27 cellular contexts compared by ENCODE assay signal in the genomic region with DNA sequence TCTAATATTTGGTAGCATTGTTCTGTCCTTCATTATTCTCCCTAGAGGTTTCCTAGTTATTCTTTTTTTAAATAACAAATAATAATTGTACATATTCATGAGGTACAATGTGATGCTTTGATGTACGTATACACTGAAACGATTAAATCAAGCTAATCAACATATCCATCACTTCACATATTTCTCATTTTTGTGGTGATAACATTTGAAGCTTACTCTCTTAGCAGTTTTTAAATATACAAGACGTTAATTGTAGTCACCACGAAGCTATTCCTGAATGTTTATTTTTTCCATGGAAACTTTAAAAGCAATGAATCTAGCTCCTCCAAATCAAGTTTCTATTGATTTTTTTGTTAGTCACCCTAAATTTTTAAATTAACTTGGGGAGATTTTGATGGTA.
"Had no signal": no experiment of that assay in that cellular context is flagged by ENCODE, and none has a peak within 500 bp of the region (broad histone marks: within the 10 kb centered on the region; RNA-seq: fewer than 3 reads in every experiment).

No MANE protein-coding gene starts in this region.

- H3K9me3 ChIP-seq: Peyer's patch, SJCRH30, SK-N-SH had no signal

- H3K9ac ChIP-seq: SK-N-SH had no signal

- H3K4me2 ChIP-seq: SK-N-SH had no signal

- H3K4me1 Mint-ChIP-seq: activated CD4-positive, alpha-beta T cell treated with anti-CD3 and anti-CD28 coated beads, Interleukin-2, amount 10 ng/mL, durations not matched to agents 24 days and 14 days; activated naive CD8-positive, alpha-beta T cell treated with anti-CD3 and anti-CD28 coated beads, Interleukin-2, amount 50 U/mL, for 24 hours had no signal

- H3K4me3 ChIP-seq: cardiac muscle cell, Peyer's patch, SJCRH30 had no signal

- DNase-seq: activated B cell treated with CpG ODN at 0.5 μM for 24 hours; activated CD4-positive, alpha-beta T cell treated with anti-CD3 and anti-CD28 coated beads for 1 hour; activated CD4-positive, alpha-beta T cell treated with anti-CD3 and anti-CD28 coated beads, Interleukin-2, amount 10 ng/mL, durations not matched to agents 24 days and 14 days; activated CD4-positive, alpha-beta T cell treated with anti-CD3 and anti-CD28 coated beads, Interleukin-2, amount 50 U/mL, for 48 hours; activated CD8-positive, alpha-beta memory T cell treated with anti-CD3 and anti-CD28 coated beads for 24 hours; activated effector memory CD4-positive, alpha-beta T cell treated with anti-CD3 and anti-CD28 coated beads, Interleukin-2, amount 50 U/mL, for 16 hours; activated naive CD4-positive, alpha-beta T cell treated with Interleukin-2 at 50 U/mL for 16 hours; activated naive CD8-positive, alpha-beta T cell treated with anti-CD3 and anti-CD28 coated beads, Interleukin-2, amount 50 U/mL, for 24 hours; activated T-cell treated with anti-CD3 and anti-CD28 coated beads, Interleukin-2, amount 50 U/mL, for 4 hours; amygdala; brain microvascular endothelial cell; KG1; MV-4-11; NCI-H1105; NCI-H1436; NCI-H1694 treated with DMSO at 0.1 percent for 48 hours; NCI-H2029 treated with DMSO at 0.1 percent for 48 hours; NCI-H510A treated with DMSO at 0.1 percent for 48 hours; NCI-H69; NK-92 treated with Interleukin-12 subunit alpha and Interleukin-12 subunit beta, amount 100 ng/mL, for 24 hours; Peyer's patch; Right ventricle myocardium superior; SJCRH30; SK-N-SH had no signal

- H3K4me3 Mint-ChIP-seq: activated B cell treated with CpG ODN at 0.5 μM for 24 hours; activated CD4-positive, alpha-beta T cell treated with anti-CD3 and anti-CD28 coated beads, Interleukin-2, amount 10 ng/mL, durations not matched to agents 24 days and 14 days; activated naive CD8-positive, alpha-beta T cell treated with anti-CD3 and anti-CD28 coated beads, Interleukin-2, amount 50 U/mL, for 24 hours; activated T-cell treated with anti-CD3 and anti-CD28 coated beads, Interleukin-2, amount 50 U/mL, for 4 hours had no signal

- H3K27me3 ChIP-seq: brain microvascular endothelial cell, Peyer's patch had no signal

- H3K36me3 Mint-ChIP-seq: activated naive CD4-positive, alpha-beta T cell treated with anti-CD3 and anti-CD28 coated beads, Interleukin-2, amount 50 U/mL, for 72 hours had no signal

- ATAC-seq: activated naive CD4-positive, alpha-beta T cell treated with anti-CD3 and anti-CD28 coated beads, Interleukin-2, amount 50 U/mL, for 72 hours; activated naive CD8-positive, alpha-beta T cell treated with anti-CD3 and anti-CD28 coated beads, Interleukin-2, amount 50 U/mL, for 24 hours; activated T-cell treated with anti-CD3 and anti-CD28 coated beads, Interleukin-2, amount 50 U/mL, for 4 hours had no signal

- H3K9me3 Mint-ChIP-seq: activated B cell treated with CpG ODN at 0.5 μM for 24 hours; activated CD4-positive, alpha-beta T cell treated with anti-CD3 and anti-CD28 coated beads, Interleukin-2, amount 10 ng/mL, durations not matched to agents 24 days and 14 days; activated naive CD4-positive, alpha-beta T cell treated with anti-CD3 and anti-CD28 coated beads, Interleukin-2, amount 50 U/mL, for 72 hours; activated naive CD8-positive, alpha-beta T cell treated with anti-CD3 and anti-CD28 coated beads, Interleukin-2, amount 50 U/mL, for 24 hours; activated T-cell treated with anti-CD3 and anti-CD28 coated beads, Interleukin-2, amount 50 U/mL, for 4 hours had no signal

- H3K36me3 ChIP-seq: brain microvascular endothelial cell, cardiac muscle cell, Peyer's patch, SJCRH30 had no signal

- H3K27ac Mint-ChIP-seq: activated B cell treated with CpG ODN at 0.5 μM for 24 hours; activated CD4-positive, alpha-beta T cell treated with anti-CD3 and anti-CD28 coated beads, Interleukin-2, amount 10 ng/mL, durations not matched to agents 24 days and 14 days; activated naive CD4-positive, alpha-beta T cell treated with anti-CD3 and anti-CD28 coated beads, Interleukin-2, amount 50 U/mL, for 72 hours; activated naive CD8-positive, alpha-beta T cell treated with anti-CD3 and anti-CD28 coated beads, Interleukin-2, amount 50 U/mL, for 24 hours had no signal

- H3K27ac ChIP-seq: brain microvascular endothelial cell, cardiac muscle cell, Peyer's patch, RWPE1, SJCRH30 had no signal
